22 cellular contexts compared by ENCODE assay signal in the genomic region with DNA sequence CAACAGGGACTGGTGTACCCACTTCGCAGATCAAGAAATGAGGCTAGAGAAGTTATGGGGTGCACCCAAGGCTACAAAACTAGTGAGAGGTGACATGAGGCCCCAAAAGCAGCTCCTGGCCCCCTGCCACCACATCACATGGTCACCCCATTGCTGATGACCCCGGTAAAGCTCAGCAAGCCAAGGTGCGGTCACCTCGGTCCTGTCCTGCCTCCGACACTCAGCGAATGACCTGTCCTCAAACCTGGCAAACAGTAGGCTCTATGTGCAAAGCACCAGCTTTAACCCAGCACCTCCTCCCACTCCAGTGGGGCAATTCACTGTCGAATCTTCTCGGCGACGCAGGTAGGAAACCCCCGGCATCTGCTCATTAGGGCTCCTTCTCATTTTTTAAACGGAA.
A peak's percentile ranks its signal among the peaks of the same experiment; 100 is the strongest.
DNase-seq lines count a peak whose midpoint lies in the region; ATAC-seq, FAIRE-seq and TF ChIP-seq lines count a peak whose summit lies in the region.
"Had no signal": no experiment of that assay in that cellular context is flagged by ENCODE, and none has a peak within 500 bp of the region (broad histone marks: within the 10 kb centered on the region; RNA-seq: fewer than 3 reads in every experiment).

No MANE protein-coding gene starts in this region.

- H3K4me3 ChIP-seq in GM23338 (no peak overlapping the region), GM12878 (no peak overlapping the region), lower lobe of right lung (no peak overlapping the region), skeletal muscle tissue (ENCODE audit: low read length in 3 of 3) (no peak overlapping the region), HAP-1 (no peak overlapping the region)
- H3K4me3 ChIP-seq: mucosa of descending colon had no signal

- H3K36me3 ChIP-seq in GM23338 (ENCODE audit: insufficient read depth): no peaks in the 10 kb centered on the region
- no peaks in the 10 kb centered on the region for H3K36me3 ChIP-seq in GM12878 (ENCODE audit: control insufficient read depth in 2 of 2, insufficient read depth in 2 of 2, low read length in 1 of 2)
- H3K36me3 ChIP-seq in lower lobe of right lung: no peaks in the 10 kb centered on the region
- no peaks in the 10 kb centered on the region for H3K36me3 ChIP-seq in skeletal muscle tissue (ENCODE audit: control insufficient read depth in 3 of 3, insufficient read depth in 3 of 3, low read length in 3 of 3)
- no peaks in the 10 kb centered on the region for H3K36me3 ChIP-seq in HAP-1 (replicated peaks)

- in situ Hi-C loops in GM12878 (cut with MboI): loop anchor here (5.0 to 10.0 kb wide), 3 partner anchors 112 to 485 kb away; no protein-coding TSS in a partner anchor
- in situ Hi-C loops in HAP-1 (cut with MboI; ENCODE audit: low sequenced_read_pairs): loop anchor here (10.0 to 25.0 kb wide), 2 partner anchors 115 to 272 kb away; no protein-coding TSS in a partner anchor

- TF ChIP-seq EP300 in GM12878 (IDR thresholded peaks at IDR 0.05; ENCODE audit: borderline replicate concordance in 1 of 2, control insufficient read depth in 1 of 2, low read depth in 2 of 2, low read length in 2 of 2): no peak

- H3K27ac Mint-ChIP-seq in GM23338: no peak overlapping the region
- peak overlapping the region in 1 of 2 donors; percentile 83 for H3K27ac Mint-ChIP-seq in activated naive CD4-positive, alpha-beta T cell treated with anti-CD3 and anti-CD28 coated beads, Interleukin-2, amount 50 U/mL, for 72 hours
- H3K27ac Mint-ChIP-seq: activated naive CD8-positive, alpha-beta T cell treated with anti-CD3 and anti-CD28 coated beads, Interleukin-2, amount 10 ng/mL, durations not matched to agents 7 days and 5 days; CD8-positive, alpha-beta T cell; stimulated activated naive CD8-positive, alpha-beta T cell treated with anti-CD3 and anti-CD28 coated beads, Interleukin-15, Interleukin-2, amounts not matched to agents 100 ng/mL and 50 ng/mL, for 24 hours had no signal

- no peaks in the 10 kb centered on the region for H3K9me2 ChIP-seq in GM23338 (ENCODE audit: insufficient read depth)

- H3K79me2 ChIP-seq in GM23338 (replicated peaks; ENCODE audit: insufficient read depth): no peaks in the 10 kb centered on the region
- H3K79me2 ChIP-seq in GM12878 (ENCODE audit: control insufficient read depth, insufficient read depth, low read length): no peaks in the 10 kb centered on the region

- CTCF ChIA-PET in GM12878 (lab: Yijun Ruan, JAX): interaction anchor here (1.2 to 7.8 kb wide), 8 partner anchors 9 to 490 kb away, joined by 3 to 79 read pairs (median 5); no protein-coding TSS in a partner anchor

- no peak for TF ChIP-seq CTCF in GM23338 (conservative IDR thresholded peaks at IDR 0.05; ENCODE audit: low read depth in 2 of 2)
- TF ChIP-seq CTCF in GM12878 (IDR thresholded peaks at IDR 0.05 in 2 of 3, conservative IDR thresholded peaks at IDR 0.05 in 1 of 3; ENCODE audit: control insufficient read depth in 2 of 3, extremely low read depth in 1 of 3, insufficient read depth in 1 of 3, low read depth in 3 of 3, low read length in 3 of 3): no peak
- TF ChIP-seq CTCF in lower lobe of right lung (IDR thresholded peaks at IDR 0.05): no peak

- H3K36me3 Mint-ChIP-seq in GM23338 (ENCODE audit: low read depth): no peaks in the 10 kb centered on the region
- no peaks in the 10 kb centered on the region for H3K36me3 Mint-ChIP-seq in activated naive CD4-positive, alpha-beta T cell treated with anti-CD3 and anti-CD28 coated beads, Interleukin-2, amount 50 U/mL, for 72 hours
- H3K36me3 Mint-ChIP-seq: activated naive CD8-positive, alpha-beta T cell treated with anti-CD3 and anti-CD28 coated beads, Interleukin-2, amount 10 ng/mL, durations not matched to agents 7 days and 5 days; CD8-positive, alpha-beta T cell had no signal

- no peak for TF ChIP-seq POLR2A in GM12878 (IDR thresholded peaks at IDR 0.05; ENCODE audit: low read depth, low read length)

- no peak overlapping the region for H3K4me3 Mint-ChIP-seq in GM23338
- H3K4me3 Mint-ChIP-seq: activated naive CD8-positive, alpha-beta T cell treated with anti-CD3 and anti-CD28 coated beads, Interleukin-2, amount 10 ng/mL, durations not matched to agents 7 days and 5 days; CD8-positive, alpha-beta T cell; stimulated activated naive CD8-positive, alpha-beta T cell treated with anti-CD3 and anti-CD28 coated beads, Interleukin-15, Interleukin-2, amounts not matched to agents 100 ng/mL and 50 ng/mL, for 24 hours had no signal

- H4K20me1 ChIP-seq in GM23338 (replicated peaks; ENCODE audit: insufficient read depth): no peaks in the 10 kb centered on the region
- no peaks in the 10 kb centered on the region for H4K20me1 ChIP-seq in GM12878 (ENCODE audit: control insufficient read depth, insufficient read depth)

- H3K4me1 ChIP-seq in GM23338 (ENCODE audit: insufficient read depth) (no peaks in the 10 kb centered on the region; the same call in 1 of the 2 replicates), GM12878 (ENCODE audit: control insufficient read depth, insufficient read depth, low read length) (no peaks in the 10 kb centered on the region; the same call in 1 of the 2 replicates), lower lobe of right lung (peaks cover 16% of the 10 kb centered on the region), skeletal muscle tissue (ENCODE audit: control insufficient read depth in 3 of 3, insufficient read depth in 3 of 3, low read length in 3 of 3) (peaks cover 10 to 26% (median 25%) of the 10 kb centered on the region in 3 donors), HAP-1 (no peaks in the 10 kb centered on the region)

- FAIRE-seq in GM12878 (lab: Jason Lieb, UNC): no peak
- FAIRE-seq: endothelial cell of umbilical vein, RCC 7860 had no signal

- intact Hi-C loops in GM12878 (cut with micrococcal nuclease; ENCODE audit: unreplicated experiment): loop anchor here (10.0 kb wide), 1 partner anchor 915 kb away; no protein-coding TSS in a partner anchor
- intact Hi-C loops in lower lobe of right lung (cut with DNase I): no loop called here

- BruUV-seq in GM12878 (replicated peaks; lab: Mats Ljungman, UMichigan): no TSS peak

- ATAC-seq in GM23338 (no peak), GM12878 (no peak), lower lobe of right lung (no peak)
- no peak for ATAC-seq in activated naive CD4-positive, alpha-beta T cell treated with anti-CD3 and anti-CD28 coated beads, Interleukin-2, amount 50 U/mL, for 72 hours
- ATAC-seq: CD8-positive, alpha-beta T cell; mucosa of descending colon had no signal

- H3F3A ChIP-seq in GM23338 (replicated peaks; ENCODE audit: low read depth): no peaks in the 10 kb centered on the region

- SMC1A ChIA-PET in GM12878 (lab: Charles Lee; ENCODE audit: uncharacterized antibody, unreplicated experiment): interaction anchor here (1.0 to 5.5 kb wide), 10 partner anchors 16 to 284 kb away, joined by 3 to 43 read pairs (median 6); no protein-coding TSS in a partner anchor

- DNase-seq in GM23338 (ENCODE audit: low spot score) (no peak), GM12878 (ENCODE audit: low read depth, low spot score) (no peak), lower lobe of right lung (no peak), NCI-H1436 treated with DMSO at 0.1 percent for 48 hours (lab: John Stamatoyannopoulos, UW) (no peak), HAP-1 (ENCODE audit: low spot score in 2 of 2) (no peak), NCI-H2171 (lab: John Stamatoyannopoulos, UW) (no peak)
- DNase-seq in activated naive CD4-positive, alpha-beta T cell treated with anti-CD3 and anti-CD28 coated beads, Interleukin-2, amount 50 U/mL, for 72 hours (ENCODE audit: low spot score in 2 of 2): no peak
- DNase-seq: activated CD4-positive, CD25-positive, alpha-beta regulatory T cell treated with anti-CD3 and anti-CD28 coated beads, Interleukin-2, amount 50 U/mL, for 72 hours; activated naive CD8-positive, alpha-beta T cell treated with anti-CD3 and anti-CD28 coated beads, Interleukin-2, amount 10 ng/mL, durations not matched to agents 7 days and 5 days; CD8-positive, alpha-beta T cell; DMS53; IMR-90; MM.1S; mucosa of descending colon; NCI-H1694; NCI-H345; stimulated activated CD4-positive, alpha-beta T cell treated with anti-CD3 and anti-CD28 coated beads, Interleukin-2, amount 100 ng/mL, for 24 hours had no signal

- no peaks in the 10 kb centered on the region for H3K9me3 ChIP-seq in GM12878 (replicated peaks; ENCODE audit: control insufficient read depth, insufficient read depth, low read length)
- no peaks in the 10 kb centered on the region for H3K9me3 ChIP-seq in lower lobe of right lung
- no peaks in the 10 kb centered on the region for H3K9me3 ChIP-seq in skeletal muscle tissue (ENCODE audit: control insufficient read depth in 3 of 3, low read length in 3 of 3)
- H3K9me3 ChIP-seq in HAP-1: no peaks in the 10 kb centered on the region
- H3K9me3 ChIP-seq: mucosa of descending colon had no signal

- H3K9ac ChIP-seq in GM12878 (ENCODE audit: control insufficient read depth, insufficient read depth, low read length) (no peak overlapping the region), skeletal muscle tissue (ENCODE audit: low read depth in 1 of 3, low read length in 3 of 3) (no peak overlapping the region)

- no peak for TF ChIP-seq RAD21 in GM12878 (IDR thresholded peaks at IDR 0.05; ENCODE audit: insufficient read depth, low read depth, low read length)

- H3K4me2 ChIP-seq in GM23338 (no peak overlapping the region), GM12878 (ENCODE audit: control insufficient read depth, insufficient read depth) (no peak overlapping the region)

- H3K27ac ChIP-seq in GM23338 (ENCODE audit: low read depth) (no peak overlapping the region), GM12878 (ENCODE audit: control insufficient read depth, insufficient read depth) (no peak overlapping the region), lower lobe of right lung (peak overlapping the region; percentile 67), skeletal muscle tissue (ENCODE audit: low read depth, low read length) (peak overlapping the region; percentile 39)
- H3K27ac ChIP-seq: HL-60 had no signal

- H3K27me3 ChIP-seq in GM23338 (ENCODE audit: insufficient read depth) (no peaks in the 10 kb centered on the region), GM12878 (replicated peaks in 1 of 2; ENCODE audit: control insufficient read depth in 2 of 2, insufficient read depth in 2 of 2, low read length in 1 of 2) (no peaks in the 10 kb centered on the region; a peak in 1 of 4 replicates), lower lobe of right lung (ENCODE audit: low read depth) (no peaks in the 10 kb centered on the region), skeletal muscle tissue (ENCODE audit: control insufficient read depth in 3 of 3, insufficient read depth in 3 of 3, low read length in 3 of 3) (no peaks in the 10 kb centered on the region), HAP-1 (ENCODE audit: low read depth) (no peaks in the 10 kb centered on the region)

- peaks cover 17% of the 10 kb centered on the region for H3K4me1 Mint-ChIP-seq in GM23338

- peak overlapping the region; percentile 95 for H2AFZ ChIP-seq in GM23338
- no peak overlapping the region for H2AFZ ChIP-seq in GM12878 (ENCODE audit: control insufficient read depth, low read depth, low read length)

- no peaks in the 10 kb centered on the region for H3K9me3 Mint-ChIP-seq in GM23338
- no peaks in the 10 kb centered on the region for H3K9me3 Mint-ChIP-seq in activated naive CD4-positive, alpha-beta T cell treated with anti-CD3 and anti-CD28 coated beads, Interleukin-2, amount 50 U/mL, for 72 hours
- H3K9me3 Mint-ChIP-seq: activated naive CD8-positive, alpha-beta T cell treated with anti-CD3 and anti-CD28 coated beads, Interleukin-2, amount 10 ng/mL, durations not matched to agents 7 days and 5 days; CD8-positive, alpha-beta T cell; stimulated activated naive CD8-positive, alpha-beta T cell treated with anti-CD3 and anti-CD28 coated beads, Interleukin-15, Interleukin-2, amounts not matched to agents 100 ng/mL and 50 ng/mL, for 24 hours had no signal

- no peaks in the 10 kb centered on the region for H3K27me3 Mint-ChIP-seq in GM23338 (ENCODE audit: insufficient read depth, low read depth, poor library complexity)

- POLR2A ChIA-PET in GM12878 (lab: Charles Lee): no interaction called here

- RAD21 ChIA-PET in GM12878 (lab: Charles Lee; ENCODE audit: unreplicated experiment): interaction anchor here (1.2 to 6.2 kb wide), 2 partner anchors 117 to 175 kb away, joined by 3 to 39 read pairs; no protein-coding TSS in a partner anchor

- 62% methylated on average over 12 of the region's 12 CpGs for WGBS in GM12878 (ENCODE audit: insufficient coverage, insufficient replicate concordance, low lambda C conversion rate, missing lambda C conversion rate)

Comparison
In these comparisons a context has a peak if more than half of its experiments do, and no peak if none do; other contexts are left out.
1. H3K27ac ChIP-seq: peak in lower lobe of right lung (single experiment) and skeletal muscle tissue (single experiment); none in GM23338 (single experiment) and GM12878 (single experiment).